16 cellular contexts compared by ENCODE assay signal in the genomic region with DNA sequence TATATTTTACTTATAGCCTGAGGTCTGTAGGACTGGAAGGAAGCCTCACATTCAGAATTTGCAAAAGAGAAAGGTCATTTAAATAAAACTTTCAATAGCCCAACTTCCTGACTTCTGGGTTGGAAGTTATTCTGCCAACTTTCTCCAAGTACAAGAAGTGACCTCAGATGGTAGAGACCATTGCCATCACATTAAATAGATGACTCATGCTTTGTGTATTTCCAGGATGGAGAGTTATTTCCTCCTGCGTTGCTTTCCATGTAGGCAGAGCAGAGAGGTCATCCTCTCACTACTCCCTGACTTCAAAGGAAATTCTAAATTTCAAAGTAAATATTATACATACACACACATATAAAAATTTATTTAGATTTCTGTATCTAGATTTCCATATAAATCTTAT.
DNase-seq lines count a peak whose midpoint lies in the region; ATAC-seq, FAIRE-seq and TF ChIP-seq lines count a peak whose summit lies in the region.
"Had no signal": no experiment of that assay in that cellular context is flagged by ENCODE, and none has a peak within 500 bp of the region (broad histone marks: within the 10 kb centered on the region; RNA-seq: fewer than 3 reads in every experiment).

No MANE protein-coding gene starts in this region.

- CTCF ChIA-PET in HepG2 (lab: Yijun Ruan, JAX; ENCODE audit: low intra/inter-chr PET ratio, low total read pairs): no interaction called here
- CTCF ChIA-PET in Caco-2 (lab: Charles Lee): no interaction called here
- CTCF ChIA-PET in activated CD8-positive, alpha-beta T cell treated with anti-CD3 and anti-CD28 coated beads, Interleukin-2, amount 10 ng/mL, durations not matched to agents 7 days and 5 days (lab: Charles Lee): no interaction called here

- H3K4me1 Mint-ChIP-seq in Caco-2 (ENCODE audit: low read depth, unreplicated experiment): no peaks in the 10 kb centered on the region
- no peaks in the 10 kb centered on the region for H3K4me1 Mint-ChIP-seq in activated CD8-positive, alpha-beta T cell treated with anti-CD3 and anti-CD28 coated beads, Interleukin-2, amount 10 ng/mL, durations not matched to agents 7 days and 5 days (ENCODE audit: low read depth)
- H3K4me1 Mint-ChIP-seq: neural progenitor cell had no signal

- H3K9me3 Mint-ChIP-seq in Caco-2 (ENCODE audit: unreplicated experiment): no peaks in the 10 kb centered on the region
- H3K9me3 Mint-ChIP-seq in activated CD8-positive, alpha-beta T cell treated with anti-CD3 and anti-CD28 coated beads, Interleukin-2, amount 10 ng/mL, durations not matched to agents 7 days and 5 days (ENCODE audit: insufficient read depth): no peaks in the 10 kb centered on the region

- TF ChIP-seq EP300 in HepG2 (IDR thresholded peaks at IDR 0.05; ENCODE audit: low read depth in 2 of 2, low read length in 2 of 2): no peak
- TF ChIP-seq EP300 in HepG2 (CRISPR knock-in tag; IDR thresholded peaks at IDR 0.05; ENCODE audit: borderline replicate concordance): no peak

- H4K20me1 ChIP-seq in HepG2 (ENCODE audit: insufficient read depth, low read length): no peaks in the 10 kb centered on the region
- H4K20me1 ChIP-seq in keratinocyte (ENCODE audit: control insufficient read depth, extremely low read depth, insufficient read depth, low read length): no peaks in the 10 kb centered on the region

- no peaks in the 10 kb centered on the region for H3K27me3 ChIP-seq in liver (ENCODE audit: control insufficient read depth in 4 of 4, insufficient read depth in 4 of 4, low read length in 3 of 4)
- H3K27me3 ChIP-seq in HepG2 (ENCODE audit: control insufficient read depth in 1 of 2, insufficient read depth in 2 of 2, low read length in 2 of 2): no peaks in the 10 kb centered on the region
- H3K27me3 ChIP-seq in bronchial epithelial cell (ENCODE audit: control insufficient read depth, insufficient read depth, low read length): no peaks in the 10 kb centered on the region
- H3K27me3 ChIP-seq in keratinocyte (ENCODE audit: control insufficient read depth, extremely low read depth, insufficient read depth, low read length): no peaks in the 10 kb centered on the region
- no peaks in the 10 kb centered on the region for H3K27me3 ChIP-seq in Caco-2 (replicated peaks; ENCODE audit: control insufficient read depth, insufficient read depth, low read length)
- H3K27me3 ChIP-seq: cardiac muscle cell, esophagus squamous epithelium, neural progenitor cell had no signal

- H3K79me2 ChIP-seq in HepG2 (ENCODE audit: insufficient read depth, low read length) (no peaks in the 10 kb centered on the region), keratinocyte (ENCODE audit: control insufficient read depth, insufficient read depth, low read length) (no peaks in the 10 kb centered on the region)

- no peak overlapping the region for H3K4me3 Mint-ChIP-seq in Caco-2 (ENCODE audit: unreplicated experiment)
- no peak overlapping the region for H3K4me3 Mint-ChIP-seq in activated CD8-positive, alpha-beta T cell treated with anti-CD3 and anti-CD28 coated beads, Interleukin-2, amount 10 ng/mL, durations not matched to agents 7 days and 5 days
- H3K4me3 Mint-ChIP-seq: neural progenitor cell, type B pancreatic cell had no signal

- H3K9me3 ChIP-seq in liver (ENCODE audit: control insufficient read depth in 4 of 4, low read length in 3 of 4) (no peaks in the 10 kb centered on the region), HepG2 (ENCODE audit: low read length) (no peaks in the 10 kb centered on the region), keratinocyte (ENCODE audit: control insufficient read depth, low read depth, low read length) (no peaks in the 10 kb centered on the region), Caco-2 (no peaks in the 10 kb centered on the region)
- H3K9me3 ChIP-seq: esophagus squamous epithelium had no signal

- H3K4me3 ChIP-seq in liver (ENCODE audit: low read depth in 1 of 3, low read length in 3 of 3) (no peak overlapping the region), HepG2 (replicated peaks in 1 of 3; ENCODE audit: insufficient read depth in 1 of 3, low read depth in 2 of 3, low read length in 3 of 3) (no peak overlapping the region), bronchial epithelial cell (ENCODE audit: low read depth, low read length) (no peak overlapping the region), keratinocyte (ENCODE audit: control insufficient read depth in 2 of 3, extremely low read depth in 1 of 3, insufficient read depth in 2 of 3, low read depth in 1 of 3, low read length in 3 of 3) (no peak overlapping the region), Caco-2 (ENCODE audit: low read depth, low read length) (no peak overlapping the region)
- H3K4me3 ChIP-seq: cardiac muscle cell, esophagus squamous epithelium, neural progenitor cell had no signal

- in situ Hi-C loops in HepG2 (cut with HindIII; ENCODE audit: extremely low pct_ligation_motif_present, low pct_unique_long_range_greater_than_20kb): no loop called here

- H2AFZ ChIP-seq in HepG2 (ENCODE audit: low read length) (no peak overlapping the region), keratinocyte (ENCODE audit: control insufficient read depth, low read length) (no peak overlapping the region)
- H2AFZ ChIP-seq: neural progenitor cell had no signal

- H3K9ac ChIP-seq in liver (ENCODE audit: low read depth in 1 of 2, low read length in 2 of 2): no peak overlapping the region
- no peak overlapping the region for H3K9ac ChIP-seq in HepG2 (ENCODE audit: insufficient read depth, low read depth, low read length)
- H3K9ac ChIP-seq in keratinocyte (ENCODE audit: control insufficient read depth, extremely low read depth, insufficient read depth, low read length): no peak overlapping the region
- H3K9ac ChIP-seq: neural progenitor cell had no signal

- FAIRE-seq in HepG2 (lab: Jason Lieb, UNC) (no peak), bronchial epithelial cell (lab: Jason Lieb, UNC) (no peak), keratinocyte (lab: Jason Lieb, UNC) (peak; percentile 34)

- H3K4me1 ChIP-seq in liver (ENCODE audit: control insufficient read depth in 4 of 4, insufficient read depth in 4 of 4, low read length in 3 of 4): no peaks in the 10 kb centered on the region
- H3K4me1 ChIP-seq in HepG2 (ENCODE audit: insufficient read depth, low read length): no peaks in the 10 kb centered on the region
- peaks cover 23% of the 10 kb centered on the region for H3K4me1 ChIP-seq in keratinocyte (ENCODE audit: control insufficient read depth, extremely low read depth, insufficient read depth, low read length)
- no peaks in the 10 kb centered on the region for H3K4me1 ChIP-seq in Caco-2
- H3K4me1 ChIP-seq: esophagus squamous epithelium, neural progenitor cell had no signal

- TF ChIP-seq RAD21 in liver (IDR thresholded peaks at IDR 0.05) (no peak), HepG2 (CRISPR knock-in tag; IDR thresholded peaks at IDR 0.05) (no peak)

- DNase-seq in HepG2 (ENCODE audit: low spot score) (no peak), bronchial epithelial cell (ENCODE audit: low read depth) (peak; percentile 83), keratinocyte (ENCODE audit: low read depth, low spot score) (no peak), Caco-2 (no peak), caudate nucleus (lab: John Stamatoyannopoulos, UW) (no peak)
- no peak for DNase-seq in activated CD8-positive, alpha-beta T cell treated with anti-CD3 and anti-CD28 coated beads, Interleukin-2, amount 10 ng/mL, durations not matched to agents 7 days and 5 days
- DNase-seq: activated CD4-positive, alpha-beta T cell treated with anti-CD3 and anti-CD28 coated beads, Interleukin-2, amount 50 U/mL, for 48 hours; activated effector memory CD4-positive, alpha-beta T cell treated with Interleukin-2 at 50 U/mL for 16 hours; esophagus squamous epithelium; NCI-H446; stimulated activated CD4-positive, alpha-beta T cell treated with anti-CD3 and anti-CD28 coated beads, Interleukin-12 subunit alpha, Interleukin-12 subunit beta, amount 100 ng/mL, for 4 hours had no signal

- H3K36me3 ChIP-seq in liver (ENCODE audit: control insufficient read depth in 4 of 4, insufficient read depth in 3 of 4, low read depth in 1 of 4, low read length in 3 of 4) (no peaks in the 10 kb centered on the region), HepG2 (replicated peaks in 1 of 2; ENCODE audit: control insufficient read depth in 1 of 2, insufficient read depth in 2 of 2, low read length in 2 of 2) (no peaks in the 10 kb centered on the region), bronchial epithelial cell (ENCODE audit: control insufficient read depth, insufficient read depth, low read length) (no peaks in the 10 kb centered on the region), keratinocyte (ENCODE audit: control insufficient read depth in 2 of 2, extremely low read depth in 1 of 2, insufficient read depth in 2 of 2, low read length in 2 of 2) (no peaks in the 10 kb centered on the region), Caco-2 (ENCODE audit: control insufficient read depth, insufficient read depth, low read length) (no peaks in the 10 kb centered on the region)
- H3K36me3 ChIP-seq: cardiac muscle cell, esophagus squamous epithelium, neural progenitor cell had no signal

- no peaks in the 10 kb centered on the region for H3K9me1 ChIP-seq in keratinocyte (ENCODE audit: control insufficient read depth, extremely low read depth, insufficient read depth, low read length)

- no peak for TF ChIP-seq POLR2A in HepG2 (IDR thresholded peaks at IDR 0.05; ENCODE audit: insufficient read depth in 1 of 2, low read depth in 2 of 2, low read length in 2 of 2)

- no peak overlapping the region for H3K27ac ChIP-seq in liver (ENCODE audit: low read depth in 1 of 2, low read length in 2 of 2)
- H3K27ac ChIP-seq in HepG2 (ENCODE audit: extremely low read length, insufficient read depth, low read length): no peak overlapping the region
- H3K27ac ChIP-seq in keratinocyte (ENCODE audit: control insufficient read depth, insufficient read depth, low read length): no peak overlapping the region
- H3K27ac ChIP-seq in caudate nucleus (ENCODE audit: low read depth, low read length): no peak overlapping the region
- H3K27ac ChIP-seq: cardiac muscle cell, neural progenitor cell had no signal

- H3K4me2 ChIP-seq in HepG2 (ENCODE audit: low read depth, low read length) (no peak overlapping the region), keratinocyte (ENCODE audit: control insufficient read depth, extremely low read depth, insufficient read depth, low read depth, low read length) (no peak overlapping the region)
- H3K4me2 ChIP-seq: neural progenitor cell had no signal

- BruUV-seq in HepG2 (replicated peaks; lab: Mats Ljungman, UMichigan) (no TSS peak), Caco-2 (replicated peaks; lab: Mats Ljungman, UMichigan) (no TSS peak)

- H3K36me3 Mint-ChIP-seq in Caco-2 (ENCODE audit: insufficient read depth, unreplicated experiment): no peaks in the 10 kb centered on the region
- H3K36me3 Mint-ChIP-seq in activated CD8-positive, alpha-beta T cell treated with anti-CD3 and anti-CD28 coated beads, Interleukin-2, amount 10 ng/mL, durations not matched to agents 7 days and 5 days (ENCODE audit: low read depth): no peaks in the 10 kb centered on the region
- H3K36me3 Mint-ChIP-seq: neural progenitor cell, type B pancreatic cell had no signal

- 50% methylated on average over 1 of the region's 1 CpG for WGBS in liver
- WGBS in HepG2 (ENCODE audit: low lambda C conversion rate): 0% methylated on average over 1 of the region's 1 CpG

- TF ChIP-seq CTCF in liver (IDR thresholded peaks at IDR 0.05; ENCODE audit: low read depth, low read length, missing input control) (no peak), HepG2 (CRISPR knock-in tag; IDR thresholded peaks at IDR 0.05) (no peak), bronchial epithelial cell (IDR thresholded peaks at IDR 0.05; ENCODE audit: insufficient read depth, low read length, severe bottlenecking) (no peak), keratinocyte (optimal IDR thresholded peaks at IDR 0.05 in 1 of 3, IDR thresholded peaks at IDR 0.05 in 1 of 3, conservative IDR thresholded peaks at IDR 0.05 in 1 of 3; ENCODE audit: extremely low read depth in 1 of 3, insufficient read depth in 2 of 3, low read length in 3 of 3) (no peak), Caco-2 (IDR thresholded peaks at IDR 0.05; ENCODE audit: insufficient read depth in 1 of 2, low read depth in 1 of 2, low read length in 1 of 2, severe bottlenecking in 1 of 2, unreplicated experiment in 1 of 2) (no peak)

- ATAC-seq in HepG2 (no peak), HG02678 (IDR thresholded peaks at IDR 0.05; ENCODE audit: unreplicated experiment) (no peak)
- ATAC-seq in activated CD8-positive, alpha-beta T cell treated with anti-CD3 and anti-CD28 coated beads, Interleukin-2, amount 10 ng/mL, durations not matched to agents 7 days and 5 days: no peak

- H3K27me3 Mint-ChIP-seq in Caco-2 (ENCODE audit: insufficient read depth, unreplicated experiment): peaks cover 2% of the 10 kb centered on the region
- no peaks in the 10 kb centered on the region for H3K27me3 Mint-ChIP-seq in activated CD8-positive, alpha-beta T cell treated with anti-CD3 and anti-CD28 coated beads, Interleukin-2, amount 10 ng/mL, durations not matched to agents 7 days and 5 days (ENCODE audit: low read depth)
- H3K27me3 Mint-ChIP-seq: type B pancreatic cell had no signal

- POLR2A ChIA-PET in HepG2 (lab: Yijun Ruan, JAX) (no interaction called here), Caco-2 (lab: Charles Lee) (no interaction called here)
- POLR2A ChIA-PET in activated CD8-positive, alpha-beta T cell treated with anti-CD3 and anti-CD28 coated beads, Interleukin-2, amount 10 ng/mL, durations not matched to agents 7 days and 5 days (lab: Charles Lee): no interaction called here

- H3K27ac Mint-ChIP-seq in Caco-2 (ENCODE audit: unreplicated experiment): no peak overlapping the region
- no peak overlapping the region for H3K27ac Mint-ChIP-seq in activated CD8-positive, alpha-beta T cell treated with anti-CD3 and anti-CD28 coated beads, Interleukin-2, amount 10 ng/mL, durations not matched to agents 7 days and 5 days
- H3K27ac Mint-ChIP-seq: neural progenitor cell, type B pancreatic cell had no signal

- intact Hi-C loops in HepG2 (cut with micrococcal nuclease; ENCODE audit: unreplicated experiment) (no loop called here), Caco-2 (cut with micrococcal nuclease; ENCODE audit: unreplicated experiment) (no loop called here)

- dilution Hi-C loops in keratinocyte (cut with MboI; ENCODE audit: extremely low pct_ligation_motif_present, low sequenced_read_pairs): no loop called here
